In genomic region chr3:46731795-46732194, GRCh38 we compare ENCODE assay signal across 37 cellular contexts. TPM values are rescaled to one million over a fixed set of nuclear protein-coding genes. Genes with fewer than 3 reads are reported as not detected.
"Had no signal": no experiment of that assay in that cellular context is flagged by ENCODE, and none has a peak within 500 bp of the region (broad histone marks: within the 10 kb centered on the region; RNA-seq: fewer than 3 reads in every experiment).

No MANE protein-coding gene starts in this region.

- H3K4me3 ChIP-seq: dorsolateral prefrontal cortex, heart right ventricle, lower lobe of right lung, mucosa of descending colon, prostate gland, right atrium auricular region, smooth muscle cell, stomach, thyroid gland, vagina had no signal

- H3K4me1 ChIP-seq: foreskin keratinocyte, heart right ventricle, lower lobe of right lung, parathyroid adenoma, prostate gland, right atrium auricular region, stomach, thyroid gland, vagina had no signal

- H3K27ac Mint-ChIP-seq: immature natural killer cell; mesothelial cell of epicardium; natural killer cell treated with Interleukin-12 subunit alpha and Interleukin-12 subunit beta and Interleukin-15 and Interleukin-18, amount 100 ng/mL, for 72 hours; stimulated activated effector memory CD8-positive, alpha-beta T cell treated with anti-CD3 and anti-CD28 coated beads, Interleukin-12 subunit alpha, Interleukin-12 subunit beta, amount 100 ng/mL, for 72 hours had no signal

- H3K27ac ChIP-seq: dorsolateral prefrontal cortex, epithelial cell of prostate, foreskin keratinocyte, heart right ventricle, lower lobe of right lung, neutrophil, parathyroid adenoma, prostate gland, right atrium auricular region, stomach, thyroid gland, vagina had no signal

- ATAC-seq: esophagus mucosa; foreskin keratinocyte; heart right ventricle; left colon; left ventricle myocardium superior; lower lobe of right lung; mucosa of descending colon; natural killer cell treated with Interleukin-12 subunit alpha and Interleukin-12 subunit beta and Interleukin-15 and Interleukin-18, amount 100 ng/mL, for 72 hours; sciatic nerve; stimulated activated effector memory CD8-positive, alpha-beta T cell treated with anti-CD3 and anti-CD28 coated beads, Interleukin-12 subunit alpha, Interleukin-12 subunit beta, amount 100 ng/mL, for 72 hours had no signal

- H3K4me2 ChIP-seq: smooth muscle cell had no signal

- H3K36me3 ChIP-seq: heart right ventricle, lower lobe of right lung, neutrophil, prostate gland, right atrium auricular region, stomach, thyroid gland, vagina had no signal

- H3K9ac ChIP-seq: parathyroid adenoma had no signal

- H3K4me3 Mint-ChIP-seq: immature natural killer cell; mesothelial cell of epicardium; naive B cell; natural killer cell treated with Interleukin-12 subunit alpha and Interleukin-12 subunit beta and Interleukin-15 and Interleukin-18, amount 100 ng/mL, for 72 hours; neural crest cell; stimulated activated effector memory CD8-positive, alpha-beta T cell treated with anti-CD3 and anti-CD28 coated beads, Interleukin-12 subunit alpha, Interleukin-12 subunit beta, amount 100 ng/mL, for 72 hours had no signal

- H3K36me3 Mint-ChIP-seq: immature natural killer cell; mesothelial cell of epicardium; naive B cell; natural killer cell treated with Interleukin-12 subunit alpha and Interleukin-12 subunit beta and Interleukin-15 and Interleukin-18, amount 100 ng/mL, for 72 hours; stimulated activated effector memory CD8-positive, alpha-beta T cell treated with anti-CD3 and anti-CD28 coated beads, Interleukin-12 subunit alpha, Interleukin-12 subunit beta, amount 100 ng/mL, for 72 hours had no signal

- DNase-seq: effector CD4-positive, alpha-beta T cell; foreskin keratinocyte; glutamatergic neuron; heart right ventricle; hypothalamus; immature natural killer cell; islet precursor cell; kidney glomerular epithelial cell; left colon; left ventricle myocardium superior; lower lobe of right lung; mucosa of descending colon; naive B cell; stimulated activated CD4-positive, alpha-beta T cell treated with anti-CD3 and anti-CD28 coated beads, Interleukin-12 subunit alpha, Interleukin-12 subunit beta, amount 100 ng/mL, for 4 hours; stimulated activated CD4-positive, alpha-beta T cell treated with anti-CD3 and anti-CD28 coated beads, Interleukin-1b, Interleukin-23, amount 100 ng/mL, for 48 hours; stimulated activated CD4-positive, alpha-beta T cell treated with anti-CD3 and anti-CD28 coated beads, Interleukin-4, amount 100 ng/mL, for 24 hours; stimulated activated naive CD4-positive, alpha-beta T cell treated with Interleukin-2 at 50 U/mL for 16 hours; stomach; thyroid gland; trophoblast cell had no signal

- H3K27me3 ChIP-seq: right atrium auricular region, thyroid gland, vagina had no signal

- FAIRE-seq: colon had no signal

- H3K4me1 Mint-ChIP-seq: immature natural killer cell; mesothelial cell of epicardium; naive B cell; neural crest cell; stimulated activated effector memory CD8-positive, alpha-beta T cell treated with anti-CD3 and anti-CD28 coated beads, Interleukin-12 subunit alpha, Interleukin-12 subunit beta, amount 100 ng/mL, for 72 hours had no signal

- H3K9me3 Mint-ChIP-seq: immature natural killer cell; mesothelial cell of epicardium; naive B cell; natural killer cell treated with Interleukin-12 subunit alpha and Interleukin-12 subunit beta and Interleukin-15 and Interleukin-18, amount 100 ng/mL, for 72 hours; neural crest cell; stimulated activated effector memory CD8-positive, alpha-beta T cell treated with anti-CD3 and anti-CD28 coated beads, Interleukin-12 subunit alpha, Interleukin-12 subunit beta, amount 100 ng/mL, for 72 hours had no signal

- H3K79me2 ChIP-seq: parathyroid adenoma had no signal

RNA-seq across cellular contexts. Expression of gene PRSS50, which starts 14.1 kb away (rescaled TPM):
- total RNA-seq: esophagus mucosa; fibroblast of lung; foreskin keratinocyte; left colon; natural killer cell treated with Interleukin-12 subunit alpha and Interleukin-12 subunit beta and Interleukin-15 and Interleukin-18, amount 100 ng/mL, for 72 hours; subcutaneous adipose tissue; vagina had no signal
- polyA plus RNA-seq: fibroblast of lung, foreskin keratinocyte, immature natural killer cell had no signal

RNA-seq across cellular contexts. Expression of gene TMIE, which starts 30.6 kb away (rescaled TPM):
- total RNA-seq: foreskin keratinocyte; natural killer cell treated with Interleukin-12 subunit alpha and Interleukin-12 subunit beta and Interleukin-15 and Interleukin-18, amount 100 ng/mL, for 72 hours; neural crest cell; right atrium auricular region had no signal
- polyA plus RNA-seq: foreskin keratinocyte, immature natural killer cell had no signal

RNA-seq across cellular contexts. Expression of gene ALS2CL, which starts 38.3 kb away (rescaled TPM):
- polyA plus RNA-seq: immature natural killer cell had no signal
